ENCODE assay signal across 1 cellular context in genomic region chr1:173206816-173207595, GRCh38.
TF ChIP-seq lines count a peak whose summit lies in the region.

Gene TNFSF4 (minus strand): TSS chr1:173207331. CDS start chr1:173207176, 155 bp downstream.

TF ChIP-seq in GM12878, 131 proteins besides CTCF, POLR2A, EP300 and RAD21 (continued from another document and continues in another):
- TF ChIP-seq MLLT1 (IDR thresholded peaks at IDR 0.05) (no peak), SMARCA5 (IDR thresholded peaks at IDR 0.05) (no peak), WRNIP1 (IDR thresholded peaks at IDR 0.05; ENCODE audit: borderline replicate concordance, low read depth, low read length) (no peak), TCF3 (IDR thresholded peaks at IDR 0.05; ENCODE audit: borderline replicate concordance, insufficient read depth, low read depth, low read length) (0 out of 2 replicates have a peak, but pooled peaks have one; percentile 8), SUPT20H (IDR thresholded peaks at IDR 0.05; ENCODE audit: borderline replicate concordance, control insufficient read depth, low read depth, low read length) (no peak), SP1 (IDR thresholded peaks at IDR 0.05; ENCODE audit: low read depth, low read length) (no peak), ZBED1 (IDR thresholded peaks at IDR 0.05; ENCODE audit: borderline replicate concordance) (peak; percentile 26; the same call in 1 of the 2 replicates), LARP7 (IDR thresholded peaks at IDR 0.05) (no peak), POLR2AphosphoS2 (IDR thresholded peaks at IDR 0.05; ENCODE audit: low read depth, low read length) (no peak), ZNF687 (IDR thresholded peaks at IDR 0.05) (no peak), CHD2 (IDR thresholded peaks at IDR 0.05; ENCODE audit: borderline replicate concordance, low read depth, low read length) (no peak), NR2F1 (conservative IDR thresholded peaks at IDR 0.05) (no peak), CEBPB (IDR thresholded peaks at IDR 0.05; ENCODE audit: borderline replicate concordance in 1 of 2, low read depth in 2 of 2, low read length in 2 of 2) (no peak), ZSCAN29 (IDR thresholded peaks at IDR 0.05) (no peak), FOXM1 (IDR thresholded peaks at IDR 0.05; ENCODE audit: low read depth, low read length) (peak; percentile 61; the same call in 1 of the 2 replicates), HDAC2 (IDR thresholded peaks at IDR 0.05) (no peak), E2F4 (IDR thresholded peaks at IDR 0.05; ENCODE audit: low read depth, low read length) (no peak), SMAD1 (IDR thresholded peaks at IDR 0.05; ENCODE audit: low read depth, partially characterized antibody) (no peak), SKIL (IDR thresholded peaks at IDR 0.05; ENCODE audit: low read depth, poor library complexity, severe bottlenecking) (no peak), EED (IDR thresholded peaks at IDR 0.05; ENCODE audit: low read depth) (0 out of 2 replicates have a peak, but pooled peaks have one; percentile 22), ETV6 (conservative IDR thresholded peaks at IDR 0.05 in 1 of 2, IDR thresholded peaks at IDR 0.05 in 1 of 2; ENCODE audit: borderline replicate concordance in 1 of 2, low read depth in 1 of 2) (no peak; a peak in 1 of 4 replicates), IKZF1 (conservative IDR thresholded peaks at IDR 0.05) (0 out of 2 replicates have a peak, but pooled peaks have one; percentile 37), MEF2A (IDR thresholded peaks at IDR 0.05; ENCODE audit: insufficient read depth, low read depth, low read length) (peak; percentile 50; the same call in 1 of the 2 replicates), JUNB (IDR thresholded peaks at IDR 0.05) (peak; percentile 76), YBX1 (IDR thresholded peaks at IDR 0.05) (no peak), PKNOX1 (IDR thresholded peaks at IDR 0.05) (0 out of 2 replicates have a peak, but pooled peaks have one; percentile 29), BCL11A (IDR thresholded peaks at IDR 0.05; ENCODE audit: low read depth, low read length) (peak; percentile 42; the same call in 1 of the 2 replicates), ESRRA (IDR thresholded peaks at IDR 0.05; ENCODE audit: low read length) (no peak), IKZF2 (IDR thresholded peaks at IDR 0.05) (peak; percentile 31 to 37; a peak in 2 of 4 replicates), SIN3A (IDR thresholded peaks at IDR 0.05; ENCODE audit: low read depth, low read length) (no peak), ATF3 (IDR thresholded peaks at IDR 0.05; ENCODE audit: borderline replicate concordance, extremely low read depth, low read depth, low read length) (no peak), NFIC (IDR thresholded peaks at IDR 0.05; ENCODE audit: low read depth, low read length) (peak; percentile 81), PAX5 (IDR thresholded peaks at IDR 0.05; ENCODE audit: borderline replicate concordance, low read depth, low read length) (0 out of 2 replicates have a peak, but pooled peaks have one; percentile 34), TAF1 (IDR thresholded peaks at IDR 0.05; ENCODE audit: borderline replicate concordance, low read depth, low read length) (no peak), FOS (IDR thresholded peaks at IDR 0.05; ENCODE audit: borderline replicate concordance, extremely low read depth, insufficient read length) (no peak), KDM1A (IDR thresholded peaks at IDR 0.05; ENCODE audit: borderline replicate concordance) (no peak), ZNF592 (IDR thresholded peaks at IDR 0.05) (no peak), NBN (IDR thresholded peaks at IDR 0.05) (0 out of 2 replicates have a peak, but pooled peaks have one; percentile 49), ZBTB11 (CRISPR knock-in tag; IDR thresholded peaks at IDR 0.05) (no peak), RELB (IDR thresholded peaks at IDR 0.05; ENCODE audit: low read depth) (peak; percentile 60; the same call in 1 of the 2 replicates), ZNF274 (IDR thresholded peaks at IDR 0.05; ENCODE audit: insufficient read depth, insufficient read length) (no peak), TARDBP (IDR thresholded peaks at IDR 0.05; ENCODE audit: borderline replicate concordance) (no peak), POLR2AphosphoS5 (IDR thresholded peaks at IDR 0.05; ENCODE audit: low read length) (peak; percentile 74)
